14 cellular contexts compared by ENCODE assay signal in genomic region chr14:94059998-94060397, GRCh38.
"Had no signal": no experiment of that assay in that cellular context is flagged by ENCODE, and none has a peak within 500 bp of the region (broad histone marks: within the 10 kb centered on the region; RNA-seq: fewer than 3 reads in every experiment).

No MANE protein-coding gene starts in this region.

- H3K4me3 Mint-ChIP-seq: activated T-cell treated with anti-CD3 and anti-CD28 coated beads, Interleukin-2, amount 50 U/mL, for 4 hours; nephron; stimulated activated naive CD8-positive, alpha-beta T cell treated with anti-CD3 and anti-CD28 coated beads, Interleukin-15, amount 100 ng/mL, for 72 hours; T-cell had no signal

- H3K9ac ChIP-seq: SK-N-SH had no signal

- H3K9me3 ChIP-seq: psoas muscle, right lobe of liver, SK-N-SH, upper lobe of right lung had no signal

- H3K27me3 ChIP-seq: right lobe of liver, upper lobe of right lung had no signal

- H3K27ac ChIP-seq: psoas muscle, upper lobe of right lung had no signal

- H3K4me2 ChIP-seq: SK-N-SH had no signal

- H3K9me3 Mint-ChIP-seq: activated T-cell treated with anti-CD3 and anti-CD28 coated beads, Interleukin-2, amount 50 U/mL, for 4 hours; nephron; stimulated activated naive CD8-positive, alpha-beta T cell treated with anti-CD3 and anti-CD28 coated beads, Interleukin-15, amount 100 ng/mL, for 72 hours; T-cell had no signal

- DNase-seq: activated CD4-positive, CD25-positive, alpha-beta regulatory T cell treated with anti-CD3 and anti-CD28 coated beads, Interleukin-2, amount 50 U/mL, for 72 hours; activated effector memory CD4-positive, alpha-beta T cell treated with anti-CD3 and anti-CD28 coated beads, Interleukin-2, amount 50 U/mL, for 16 hours; activated T-cell treated with anti-CD3 and anti-CD28 coated beads, Interleukin-2, amount 50 U/mL, for 4 hours; foreskin melanocyte; kidney glomerular epithelial cell; psoas muscle; right lobe of liver; SK-N-SH; stimulated activated naive CD8-positive, alpha-beta T cell treated with anti-CD3 and anti-CD28 coated beads, Interleukin-15, amount 100 ng/mL, for 72 hours; T1000; upper lobe of right lung had no signal

- H3K27me3 Mint-ChIP-seq: stimulated activated naive CD8-positive, alpha-beta T cell treated with anti-CD3 and anti-CD28 coated beads, Interleukin-15, amount 100 ng/mL, for 72 hours; T-cell had no signal

- H3K4me3 ChIP-seq: psoas muscle, right lobe of liver, upper lobe of right lung had no signal

- ATAC-seq: activated T-cell treated with anti-CD3 and anti-CD28 coated beads, Interleukin-2, amount 50 U/mL, for 4 hours; psoas muscle; stimulated activated naive CD8-positive, alpha-beta T cell treated with anti-CD3 and anti-CD28 coated beads, Interleukin-15, amount 100 ng/mL, for 72 hours; T-cell; upper lobe of right lung had no signal

- FAIRE-seq: colon had no signal
